In the genomic region with DNA sequence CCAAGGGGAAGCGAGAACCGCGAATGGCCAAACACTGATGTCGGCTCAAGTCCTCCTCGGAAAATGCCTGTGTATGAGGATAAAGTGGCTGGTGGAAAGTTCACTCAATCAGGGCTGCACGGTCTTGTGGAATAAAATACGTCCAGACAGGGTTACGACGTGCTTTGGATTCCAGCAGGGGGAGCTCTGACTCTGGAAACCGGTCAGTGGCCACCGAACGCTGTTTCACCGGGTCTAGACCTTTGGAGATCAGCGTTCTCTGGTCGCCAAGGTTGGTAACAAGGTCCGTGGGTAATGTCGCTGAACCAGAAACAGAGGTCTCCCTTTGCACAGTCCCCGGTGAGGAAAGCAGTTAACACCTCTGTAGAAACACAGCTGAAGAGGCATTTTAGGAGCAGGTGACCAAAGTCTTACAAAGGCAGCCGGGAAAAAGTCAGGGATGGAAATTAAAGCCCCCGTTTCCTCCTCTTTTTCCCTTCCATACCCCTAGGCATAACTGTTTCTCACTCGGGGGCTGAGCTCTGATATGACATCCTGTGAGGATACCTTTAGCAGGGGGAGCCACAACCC, we compare ENCODE assay signal across 8 cellular contexts. TPM values are rescaled to one million over a fixed set of nuclear protein-coding genes. Genes with fewer than 3 reads are reported as not detected.
A peak's percentile ranks its signal among the peaks of the same experiment; 100 is the strongest.
DNase-seq lines count a peak whose midpoint lies in the region; ATAC-seq and TF ChIP-seq lines count a peak whose summit lies in the region.

No MANE protein-coding gene starts in this region.

- no peaks in the 10 kb centered on the region for H3K4me1 ChIP-seq in CD8-positive, alpha-beta T cell (ENCODE audit: insufficient read depth, low read length)
- H3K4me1 ChIP-seq in vagina: peaks cover 17% of the 10 kb centered on the region

- peak overlapping the region; percentile 15 for H3K4me2 ChIP-seq in SU-DHL-6 (ENCODE audit: low read depth, low read length, poor library complexity, severe bottlenecking)

- CTCF ChIA-PET in CD8-positive, alpha-beta T cell (lab: Charles Lee): interaction anchor here (0.7 to 5.5 kb wide), 25 partner anchors 9 to 960 kb away, joined by 3 to 48 read pairs (median 4); no protein-coding TSS in a partner anchor

- H3K36me3 ChIP-seq in CD8-positive, alpha-beta T cell (ENCODE audit: insufficient read depth, low read length): no peaks in the 10 kb centered on the region
- H3K36me3 ChIP-seq in SU-DHL-6 (ENCODE audit: low read length): no peaks in the 10 kb centered on the region
- H3K36me3 ChIP-seq in vagina: no peaks in the 10 kb centered on the region

- H3K27me3 ChIP-seq in CD8-positive, alpha-beta T cell (ENCODE audit: insufficient read depth, low read length): peaks cover 10% of the 10 kb centered on the region
- H3K27me3 ChIP-seq in SU-DHL-6 (ENCODE audit: low read length): no peaks in the 10 kb centered on the region
- H3K27me3 ChIP-seq in vagina: no peaks in the 10 kb centered on the region

- no peaks in the 10 kb centered on the region for H3K36me3 Mint-ChIP-seq in CD8-positive, alpha-beta T cell

- H3K9me2 ChIP-seq in SU-DHL-6 (replicated peaks; ENCODE audit: insufficient read depth, low read length): no peaks in the 10 kb centered on the region

- peaks cover 4% of the 10 kb centered on the region for H3K4me1 Mint-ChIP-seq in CD8-positive, alpha-beta T cell (ENCODE audit: low read depth)

- no peak for TF ChIP-seq POLR2A in vagina (IDR thresholded peaks at IDR 0.05)

- no peak overlapping the region for H3K27ac Mint-ChIP-seq in CD8-positive, alpha-beta T cell

- H3K27me3 Mint-ChIP-seq in CD8-positive, alpha-beta T cell (ENCODE audit: low read depth): peaks cover 49% of the 10 kb centered on the region

- H2AFZ ChIP-seq in SU-DHL-6 (ENCODE audit: low read depth, low read length, severe bottlenecking): peak overlapping the region; percentile 36

- H3K9ac ChIP-seq in SU-DHL-6 (ENCODE audit: low read length): no peak overlapping the region

- peak; percentile 70 for ATAC-seq in CD8-positive, alpha-beta T cell
- ATAC-seq in GM21717 (IDR thresholded peaks at IDR 0.05; ENCODE audit: unreplicated experiment) (peak; percentile 63), left cardiac atrium (peak; percentile 97 to 99)

- peak; percentile 48 to 84 (median 71) for DNase-seq in CD8-positive, alpha-beta T cell
- peak; percentile 67 for DNase-seq in NCI-H1092 treated with DMSO at 0.1 percent for 48 hours (lab: John Stamatoyannopoulos, UW)
- DNase-seq in activated naive CD8-positive, alpha-beta T cell treated with anti-CD3 and anti-CD28 coated beads, Interleukin-2, amount 50 U/mL, for 16 hours (ENCODE audit: low read depth, low spot score): peak; percentile 46
- DNase-seq in left cardiac atrium: peak; percentile 82
- peak; percentile 36 for DNase-seq in pulmonary artery endothelial cell (ENCODE audit: low read depth, low spot score)
- DNase-seq in vagina (ENCODE audit: extremely low spot score in 2 of 2): no peak

- H3F3A ChIP-seq in SU-DHL-6 (ENCODE audit: insufficient read depth): no peaks in the 10 kb centered on the region

- H3K27ac ChIP-seq in CD8-positive, alpha-beta T cell (ENCODE audit: low read depth, low read length): no peak overlapping the region
- H3K27ac ChIP-seq in SU-DHL-6 (ENCODE audit: low read depth, low read length) (no peak overlapping the region), vagina (peak overlapping the region; percentile 36)

- no peaks in the 10 kb centered on the region for H3K9me3 ChIP-seq in CD8-positive, alpha-beta T cell (ENCODE audit: low read length)
- H3K9me3 ChIP-seq in SU-DHL-6 (ENCODE audit: insufficient read depth, low read length) (no peaks in the 10 kb centered on the region), vagina (no peaks in the 10 kb centered on the region)

- POLR2A ChIA-PET in CD8-positive, alpha-beta T cell (lab: Charles Lee): no interaction called here

- H3K4me3 ChIP-seq in CD8-positive, alpha-beta T cell (ENCODE audit: low read depth, low read length): no peak overlapping the region
- H3K4me3 ChIP-seq in SU-DHL-6 (ENCODE audit: insufficient read depth, low read length, poor library complexity, severe bottlenecking) (no peak overlapping the region), vagina (peak overlapping the region; percentile 22 to 37)

- H3K79me2 ChIP-seq in SU-DHL-6 (ENCODE audit: insufficient read depth, low read length): no peaks in the 10 kb centered on the region

- TF ChIP-seq CTCF in CD8-positive, alpha-beta T cell (IDR thresholded peaks at IDR 0.05): peak; percentile 68
- TF ChIP-seq CTCF in SU-DHL-6 (IDR thresholded peaks at IDR 0.05; ENCODE audit: insufficient read depth, low read length, poor library complexity, severe bottlenecking) (peak; percentile 67), vagina (IDR thresholded peaks at IDR 0.05) (peak; percentile 68 to 88 (median 87))

- intact Hi-C loops in CD8-positive, alpha-beta T cell (cut with DNase I, micrococcal nuclease): loop anchor here (1.0 to 10.0 kb wide), 5 partner anchors 47 to 1032 kb away; no protein-coding TSS in a partner anchor
- intact Hi-C loops in left cardiac atrium (cut with DNase I) (loop anchor here (2.0 to 10.0 kb wide), 4 partner anchors 44 to 942 kb away; no protein-coding TSS in a partner anchor), vagina (cut with DNase I) (loop anchor here (10.0 kb wide), 1 partner anchor 632 kb away; no protein-coding TSS in a partner anchor)

- no peak overlapping the region for H3K4me3 Mint-ChIP-seq in CD8-positive, alpha-beta T cell

- no peaks in the 10 kb centered on the region for H4K20me1 ChIP-seq in SU-DHL-6 (ENCODE audit: low read depth, low read length)

- no peaks in the 10 kb centered on the region for H3K9me3 Mint-ChIP-seq in CD8-positive, alpha-beta T cell

RNA-seq across cellular contexts. Expression of gene CDCA7, which starts 47.8 kb away (rescaled TPM):
- total RNA-seq in CD8-positive, alpha-beta T cell: 1 to 10 TPM; 1.7 to 1.9 TPM
- total RNA-seq in left cardiac atrium: under 1 TPM; 0.29 to 0.97 TPM
- 8.8 and 16.7 TPM in 2 replicates for total RNA-seq in pulmonary artery endothelial cell
- 9.1 TPM for total RNA-seq in vagina

Comparison
In these comparisons a context has a peak if more than half of its experiments do, and no peak if none do; other contexts are left out.
1. DNase-seq: peak in CD8-positive, alpha-beta T cell (7 of 7), NCI-H1092 treated with DMSO at 0.1 percent for 48 hours (single experiment), activated naive CD8-positive, alpha-beta T cell treated with anti-CD3 and anti-CD28 coated beads, Interleukin-2, amount 50 U/mL, for 16 hours (single experiment), left cardiac atrium (single experiment) and pulmonary artery endothelial cell (single experiment); none in vagina (0 of 2).
2. H3K4me3 ChIP-seq: peak in vagina (2 of 2); none in CD8-positive, alpha-beta T cell (single experiment) and SU-DHL-6 (single experiment).
3. Peak in every context shown above with its lines, with median percentiles within 50 percentile points of each other: ATAC-seq and CTCF ChIP-seq.